21 cellular contexts compared by ENCODE assay signal in genomic region chr15:97502038-97502437, GRCh38.
DNase-seq lines count a peak whose midpoint lies in the region; ATAC-seq and TF ChIP-seq lines count a peak whose summit lies in the region.
"Had no signal": no experiment of that assay in that cellular context is flagged by ENCODE, and none has a peak within 500 bp of the region (broad histone marks: within the 10 kb centered on the region; RNA-seq: fewer than 3 reads in every experiment).

No MANE protein-coding gene starts in this region.

- H3K36me3 ChIP-seq in upper lobe of left lung, result no peaks in the 10 kb centered on the region

- no peak for TF ChIP-seq EP300 in upper lobe of left lung (IDR thresholded peaks at IDR 0.05)

- H3K4me1 Mint-ChIP-seq in dendritic cell treated with granulocyte-macrophage colony-stimulating factor and Interleukin-4, amounts not matched to agents 40 ng/mL and 50 ng/mL, for 4 days (ENCODE audit: low read depth), result peaks cover 23% of the 10 kb centered on the region
- H3K4me1 Mint-ChIP-seq: activated CD4-positive, alpha-beta T cell treated with anti-CD3 and anti-CD28 coated beads, Interleukin-2, amount 10 ng/mL, durations not matched to agents 7 days and 5 days; CD4-positive, CD25-positive, alpha-beta regulatory T cell; stimulated activated naive CD8-positive, alpha-beta T cell treated with anti-CD3 and anti-CD28 coated beads, Interleukin-15, amount 100 ng/mL, for 72 hours had no signal

- no peaks in the 10 kb centered on the region for H3K4me1 ChIP-seq in upper lobe of left lung

- DNase-seq in Daoy (ENCODE audit: low read depth), result peak; percentile 73
- DNase-seq in kidney tubule cell (ENCODE audit: low spot score), result peak; percentile 60
- DNase-seq in GOT3 (lab: John Stamatoyannopoulos, UW), result no peak
- DNase-seq in ecto neural progenitor cell (ENCODE audit: low spot score), result no peak
- DNase-seq in upper lobe of left lung, result no peak
- DNase-seq: activated CD4-positive, alpha-beta T cell treated with anti-CD3 and anti-CD28 coated beads, Interleukin-2, amount 10 ng/mL, durations not matched to agents 7 days and 5 days; activated naive CD4-positive, alpha-beta T cell treated with anti-CD3 and anti-CD28 coated beads for 36 hours; aorta; CD4-positive, CD25-positive, alpha-beta regulatory T cell; DMS79 treated with DMSO at 0.1 percent for 48 hours; foreskin melanocyte; NCI-H187 treated with DMSO at 0.1 percent for 48 hours; NCI-H345; NK-92 treated with Interleukin-12 subunit alpha and Interleukin-12 subunit beta, amount 100 ng/mL, for 24 hours; stimulated activated CD4-positive, alpha-beta T cell treated with anti-CD3 and anti-CD28 coated beads, Interleukin-2, amount 100 ng/mL, for 24 hours; stimulated activated naive CD8-positive, alpha-beta T cell treated with anti-CD3 and anti-CD28 coated beads, Interleukin-15, amount 100 ng/mL, for 72 hours had no signal

- intact Hi-C loops in dendritic cell treated with granulocyte-macrophage colony-stimulating factor and Interleukin-4, amounts not matched to agents 40 ng/mL and 50 ng/mL, for 4 days (cut with micrococcal nuclease), result loop anchor here (10.0 kb wide), 1 partner anchor 917 kb away; no protein-coding TSS in a partner anchor

- H3K4me3 Mint-ChIP-seq in dendritic cell treated with granulocyte-macrophage colony-stimulating factor and Interleukin-4, amounts not matched to agents 40 ng/mL and 50 ng/mL, for 4 days, result no peak overlapping the region
- H3K4me3 Mint-ChIP-seq: activated CD4-positive, alpha-beta T cell treated with anti-CD3 and anti-CD28 coated beads, Interleukin-2, amount 10 ng/mL, durations not matched to agents 7 days and 5 days; activated naive CD4-positive, alpha-beta T cell treated with anti-CD3 and anti-CD28 coated beads for 36 hours; CD4-positive, CD25-positive, alpha-beta regulatory T cell; stimulated activated naive CD8-positive, alpha-beta T cell treated with anti-CD3 and anti-CD28 coated beads, Interleukin-15, amount 100 ng/mL, for 72 hours had no signal

- H3K27me3 ChIP-seq in upper lobe of left lung, result no peaks in the 10 kb centered on the region

- TF ChIP-seq CTCF in upper lobe of left lung (IDR thresholded peaks at IDR 0.05), result no peak

- no peaks in the 10 kb centered on the region for H3K27me3 Mint-ChIP-seq in dendritic cell treated with granulocyte-macrophage colony-stimulating factor and Interleukin-4, amounts not matched to agents 40 ng/mL and 50 ng/mL, for 4 days
- H3K27me3 Mint-ChIP-seq: activated CD4-positive, alpha-beta T cell treated with anti-CD3 and anti-CD28 coated beads, Interleukin-2, amount 10 ng/mL, durations not matched to agents 7 days and 5 days; CD4-positive, CD25-positive, alpha-beta regulatory T cell; stimulated activated naive CD8-positive, alpha-beta T cell treated with anti-CD3 and anti-CD28 coated beads, Interleukin-15, amount 100 ng/mL, for 72 hours had no signal

- peaks cover 21% of the 10 kb centered on the region for H3K36me3 Mint-ChIP-seq in dendritic cell treated with granulocyte-macrophage colony-stimulating factor and Interleukin-4, amounts not matched to agents 40 ng/mL and 50 ng/mL, for 4 days (ENCODE audit: low read depth)
- H3K36me3 Mint-ChIP-seq: CD4-positive, CD25-positive, alpha-beta regulatory T cell had no signal

- H3K27ac ChIP-seq in upper lobe of left lung, result no peak overlapping the region

- no peaks in the 10 kb centered on the region for H3K9me3 ChIP-seq in upper lobe of left lung

- WGBS in upper lobe of left lung, 2 donors, result 60 to 69% methylated on average over 2 of the region's 2 CpGs

- H3K27ac Mint-ChIP-seq in dendritic cell treated with granulocyte-macrophage colony-stimulating factor and Interleukin-4, amounts not matched to agents 40 ng/mL and 50 ng/mL, for 4 days, result peak overlapping the region; percentile 22
- H3K27ac Mint-ChIP-seq: activated CD4-positive, alpha-beta T cell treated with anti-CD3 and anti-CD28 coated beads, Interleukin-2, amount 10 ng/mL, durations not matched to agents 7 days and 5 days; activated naive CD4-positive, alpha-beta T cell treated with anti-CD3 and anti-CD28 coated beads for 36 hours; CD4-positive, CD25-positive, alpha-beta regulatory T cell; stimulated activated naive CD8-positive, alpha-beta T cell treated with anti-CD3 and anti-CD28 coated beads, Interleukin-15, amount 100 ng/mL, for 72 hours had no signal

- no peak overlapping the region for H3K4me3 ChIP-seq in upper lobe of left lung

- no peak for TF ChIP-seq POLR2A in upper lobe of left lung (IDR thresholded peaks at IDR 0.05)

- ATAC-seq in HG03135 (IDR thresholded peaks at IDR 0.05; ENCODE audit: unreplicated experiment) (no peak), upper lobe of left lung (ENCODE audit: low FRiP score in 2 of 2) (no peak)
- ATAC-seq: HepG2; left colon; stimulated activated naive CD8-positive, alpha-beta T cell treated with anti-CD3 and anti-CD28 coated beads, Interleukin-15, amount 100 ng/mL, for 72 hours had no signal

- peaks cover 21% of the 10 kb centered on the region for H3K9me3 Mint-ChIP-seq in dendritic cell treated with granulocyte-macrophage colony-stimulating factor and Interleukin-4, amounts not matched to agents 40 ng/mL and 50 ng/mL, for 4 days

TF ChIP-seq in PFSK-1, 5 proteins besides CTCF, POLR2A, EP300 and RAD21:
- TF ChIP-seq TAF1 (IDR thresholded peaks at IDR 0.05; ENCODE audit: borderline replicate concordance, insufficient read depth, low read length) (0 out of 2 replicates have a peak, but pooled peaks have one; percentile 25), POLR2AphosphoS5 (IDR thresholded peaks at IDR 0.05; ENCODE audit: low read depth, low read length) (no peak)

Comparison
In these comparisons a context has a peak if more than half of its experiments do, and no peak if none do; other contexts are left out.
1. DNase-seq: peak in Daoy (single experiment) and kidney tubule cell (single experiment); none in GOT3 (single experiment), ecto neural progenitor cell (single experiment) and upper lobe of left lung (0 of 2).